In the genomic region with DNA sequence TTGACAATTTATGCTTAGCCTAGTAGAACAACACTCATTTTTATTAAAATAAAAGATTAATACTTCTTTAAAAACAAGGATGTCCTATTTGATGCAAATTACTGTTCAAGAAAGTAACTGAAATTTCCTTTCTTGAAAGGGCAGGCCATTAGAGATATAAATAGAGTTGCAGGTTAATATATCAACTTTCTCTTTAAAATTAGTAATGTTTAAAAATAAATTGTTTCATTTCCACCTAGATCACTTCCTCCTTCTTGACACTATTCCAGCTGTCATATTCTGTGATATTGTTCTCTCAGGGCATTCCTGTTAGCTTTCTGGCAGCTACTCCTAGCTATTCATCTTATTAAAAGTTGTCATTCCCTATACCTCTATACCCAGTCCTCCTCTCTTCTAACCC, we compare ENCODE assay signal across 21 cellular contexts.
A peak's percentile ranks its signal among the peaks of the same experiment; 100 is the strongest.
DNase-seq lines count a peak whose midpoint lies in the region; ATAC-seq lines count a peak whose summit lies in the region.
"Had no signal": no experiment of that assay in that cellular context is flagged by ENCODE, and none has a peak within 500 bp of the region (broad histone marks: within the 10 kb centered on the region; RNA-seq: fewer than 3 reads in every experiment).

No MANE protein-coding gene starts in this region.

- ATAC-seq in GM18861 (IDR thresholded peaks at IDR 0.05; ENCODE audit: unreplicated experiment): peak; percentile 83
- ATAC-seq in GM21619 (IDR thresholded peaks at IDR 0.05; ENCODE audit: unreplicated experiment): peak; percentile 85
- peak; percentile 61 for ATAC-seq in HG03066 (IDR thresholded peaks at IDR 0.05; ENCODE audit: low read depth, unreplicated experiment)
- peak; percentile 90 for ATAC-seq in HG03571 (IDR thresholded peaks at IDR 0.05; ENCODE audit: unreplicated experiment)
- no peak for ATAC-seq in HG02763 (IDR thresholded peaks at IDR 0.05; ENCODE audit: unreplicated experiment)
- ATAC-seq: activated CD4-positive, alpha-beta T cell treated with anti-CD3 and anti-CD28 coated beads for 36 hours had no signal

- DNase-seq in NK-92 treated with Interleukin-12 subunit alpha and Interleukin-12 subunit beta, amount 100 ng/mL, for 24 hours (lab: John Stamatoyannopoulos, UW): no peak
- DNase-seq in NCI-H526 treated with DMSO at 0.1 percent for 48 hours (lab: John Stamatoyannopoulos, UW) (no peak), DMS114 treated with DMSO at 0.1 percent for 48 hours (lab: John Stamatoyannopoulos, UW; ENCODE audit: unreplicated experiment) (no peak)
- DNase-seq: activated CD4-positive, alpha-beta T cell treated with anti-CD3 and anti-CD28 coated beads for 36 hours; C1 segment of cervical spinal cord; H7; hypothalamus; KG1; kidney; NCI-H2029 treated with DMSO at 0.1 percent for 48 hours; NCI-H446 treated with DMSO at 0.1 percent for 48 hours; nucleus accumbens; Right ventricle myocardium superior; spleen; stimulated activated CD4-positive, alpha-beta T cell treated with anti-CD3 and anti-CD28 coated beads, Interleukin-4, amount 100 ng/mL, for 4 hours; SW 1271 had no signal
